ENCODE assay signal across 2 cellular contexts in the genomic region with DNA sequence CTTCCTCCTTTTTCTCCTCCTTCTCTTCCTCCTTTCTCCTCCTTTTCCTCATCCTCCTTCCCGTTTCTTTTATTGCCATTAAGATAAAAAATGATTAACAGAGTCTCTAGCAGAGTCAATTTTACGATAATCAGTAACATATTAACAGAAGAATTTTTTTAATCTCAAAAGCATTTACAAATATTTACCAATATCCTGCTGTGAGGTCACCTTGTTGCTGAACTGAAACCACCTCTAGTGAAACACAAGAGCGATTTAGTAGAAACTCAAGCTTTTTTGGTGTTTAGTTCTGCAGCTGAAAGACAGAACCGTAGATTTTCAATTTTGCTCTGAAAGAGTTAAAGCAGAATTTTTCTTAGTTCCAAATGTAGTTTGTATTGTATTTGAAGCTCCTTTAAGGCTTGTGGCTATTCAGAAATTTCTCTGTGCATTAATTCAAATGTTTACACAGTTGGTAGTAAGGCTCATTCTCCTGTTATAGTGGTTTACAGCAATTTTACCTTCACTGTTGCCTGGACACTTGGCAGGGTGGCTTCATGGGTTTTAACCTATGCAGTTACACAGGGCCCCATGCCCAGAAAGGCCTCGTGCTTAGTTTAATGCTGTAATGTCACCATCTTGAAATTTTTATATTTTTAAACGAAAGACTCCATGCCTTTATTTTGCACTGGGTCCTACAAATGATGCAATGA.
TF ChIP-seq lines count a peak whose summit lies in the region.

No MANE protein-coding gene starts in this region.

TF ChIP-seq in liver, 16 proteins besides CTCF, POLR2A, EP300 and RAD21 (continued from another document):
- TF ChIP-seq ATF3 (IDR thresholded peaks at IDR 0.05) (no peak), HNF4G (IDR thresholded peaks at IDR 0.05) (no peak), HNF4A (conservative IDR thresholded peaks at IDR 0.05) (no peak), GABPA (IDR thresholded peaks at IDR 0.05 in 1 of 2, conservative IDR thresholded peaks at IDR 0.05 in 1 of 2) (no peak), NR2F2 (IDR thresholded peaks at IDR 0.05) (no peak), JUND (IDR thresholded peaks at IDR 0.05) (peak in 1 of 2 donors; percentile 22), MAX (IDR thresholded peaks at IDR 0.05) (peak; percentile 7), ZBTB33 (IDR thresholded peaks at IDR 0.05) (no peak), YY1 (IDR thresholded peaks at IDR 0.05) (no peak), TAF1 (conservative IDR thresholded peaks at IDR 0.05) (no peak)
- TF ChIP-seq, protein P1, sequence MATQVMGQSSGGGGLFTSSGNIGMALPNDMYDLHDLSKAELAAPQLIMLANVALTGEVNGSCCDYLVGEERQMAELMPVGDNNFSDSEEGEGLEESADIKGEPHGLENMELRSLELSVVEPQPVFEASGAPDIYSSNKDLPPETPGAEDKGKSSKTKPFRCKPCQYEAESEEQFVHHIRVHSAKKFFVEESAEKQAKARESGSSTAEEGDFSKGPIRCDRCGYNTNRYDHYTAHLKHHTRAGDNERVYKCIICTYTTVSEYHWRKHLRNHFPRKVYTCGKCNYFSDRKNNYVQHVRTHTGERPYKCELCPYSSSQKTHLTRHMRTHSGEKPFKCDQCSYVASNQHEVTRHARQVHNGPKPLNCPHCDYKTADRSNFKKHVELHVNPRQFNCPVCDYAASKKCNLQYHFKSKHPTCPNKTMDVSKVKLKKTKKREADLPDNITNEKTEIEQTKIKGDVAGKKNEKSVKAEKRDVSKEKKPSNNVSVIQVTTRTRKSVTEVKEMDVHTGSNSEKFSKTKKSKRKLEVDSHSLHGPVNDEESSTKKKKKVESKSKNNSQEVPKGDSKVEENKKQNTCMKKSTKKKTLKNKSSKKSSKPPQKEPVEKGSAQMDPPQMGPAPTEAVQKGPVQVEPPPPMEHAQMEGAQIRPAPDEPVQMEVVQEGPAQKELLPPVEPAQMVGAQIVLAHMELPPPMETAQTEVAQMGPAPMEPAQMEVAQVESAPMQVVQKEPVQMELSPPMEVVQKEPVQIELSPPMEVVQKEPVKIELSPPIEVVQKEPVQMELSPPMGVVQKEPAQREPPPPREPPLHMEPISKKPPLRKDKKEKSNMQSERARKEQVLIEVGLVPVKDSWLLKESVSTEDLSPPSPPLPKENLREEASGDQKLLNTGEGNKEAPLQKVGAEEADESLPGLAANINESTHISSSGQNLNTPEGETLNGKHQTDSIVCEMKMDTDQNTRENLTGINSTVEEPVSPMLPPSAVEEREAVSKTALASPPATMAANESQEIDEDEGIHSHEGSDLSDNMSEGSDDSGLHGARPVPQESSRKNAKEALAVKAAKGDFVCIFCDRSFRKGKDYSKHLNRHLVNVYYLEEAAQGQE (IDR thresholded peaks at IDR 0.05), result no peak

TF ChIP-seq in HepG2, 621 proteins besides CTCF, POLR2A, EP300 and RAD21 (continued from another document):
- TF ChIP-seq NCOA5 (CRISPR knock-in tag; IDR thresholded peaks at IDR 0.05) (no peak), FOXJ3 (CRISPR knock-in tag; IDR thresholded peaks at IDR 0.05; ENCODE audit: borderline replicate concordance) (no peak), SMAD9 (CRISPR knock-in tag; IDR thresholded peaks at IDR 0.05) (no peak), JUNB (CRISPR knock-in tag; IDR thresholded peaks at IDR 0.05; ENCODE audit: borderline replicate concordance) (no peak), ARID4A (CRISPR knock-in tag; IDR thresholded peaks at IDR 0.05; ENCODE audit: borderline replicate concordance) (no peak), ZNF724P (CRISPR knock-in tag; IDR thresholded peaks at IDR 0.05; ENCODE audit: borderline replicate concordance) (no peak), ZNF432 (CRISPR knock-in tag; IDR thresholded peaks at IDR 0.05; ENCODE audit: borderline replicate concordance) (no peak), PRPF4 (IDR thresholded peaks at IDR 0.05; ENCODE audit: low read depth, low read length, poor library complexity, severe bottlenecking) (no peak), ZNF850 (CRISPR knock-in tag; conservative IDR thresholded peaks at IDR 0.05) (no peak), SETDB1 (CRISPR knock-in tag; IDR thresholded peaks at IDR 0.05; ENCODE audit: borderline replicate concordance) (no peak), ZNF224 (CRISPR knock-in tag; IDR thresholded peaks at IDR 0.05) (no peak), NCOA1 (CRISPR knock-in tag; IDR thresholded peaks at IDR 0.05) (no peak), ZNF83 (CRISPR knock-in tag; IDR thresholded peaks at IDR 0.05; ENCODE audit: borderline replicate concordance) (no peak)
- TF ChIP-seq, protein P2, sequence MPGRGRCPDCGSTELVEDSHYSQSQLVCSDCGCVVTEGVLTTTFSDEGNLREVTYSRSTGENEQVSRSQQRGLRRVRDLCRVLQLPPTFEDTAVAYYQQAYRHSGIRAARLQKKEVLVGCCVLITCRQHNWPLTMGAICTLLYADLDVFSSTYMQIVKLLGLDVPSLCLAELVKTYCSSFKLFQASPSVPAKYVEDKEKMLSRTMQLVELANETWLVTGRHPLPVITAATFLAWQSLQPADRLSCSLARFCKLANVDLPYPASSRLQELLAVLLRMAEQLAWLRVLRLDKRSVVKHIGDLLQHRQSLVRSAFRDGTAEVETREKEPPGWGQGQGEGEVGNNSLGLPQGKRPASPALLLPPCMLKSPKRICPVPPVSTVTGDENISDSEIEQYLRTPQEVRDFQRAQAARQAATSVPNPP (CRISPR knock-in tag; IDR thresholded peaks at IDR 0.05), result no peak
- TF ChIP-seq, protein P3, sequence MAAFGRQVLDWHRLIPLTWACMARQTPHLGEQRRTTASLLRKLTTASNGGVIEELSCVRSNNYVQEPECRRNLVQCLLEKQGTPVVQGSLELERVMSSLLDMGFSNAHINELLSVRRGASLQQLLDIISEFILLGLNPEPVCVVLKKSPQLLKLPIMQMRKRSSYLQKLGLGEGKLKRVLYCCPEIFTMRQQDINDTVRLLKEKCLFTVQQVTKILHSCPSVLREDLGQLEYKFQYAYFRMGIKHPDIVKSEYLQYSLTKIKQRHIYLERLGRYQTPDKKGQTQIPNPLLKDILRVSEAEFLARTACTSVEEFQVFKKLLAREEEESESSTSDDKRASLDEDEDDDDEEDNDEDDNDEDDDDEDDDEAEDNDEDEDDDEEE (CRISPR knock-in tag; IDR thresholded peaks at IDR 0.05), result no peak
